Comparison of ENCODE assay signal across 9 cellular contexts in the genomic region with DNA sequence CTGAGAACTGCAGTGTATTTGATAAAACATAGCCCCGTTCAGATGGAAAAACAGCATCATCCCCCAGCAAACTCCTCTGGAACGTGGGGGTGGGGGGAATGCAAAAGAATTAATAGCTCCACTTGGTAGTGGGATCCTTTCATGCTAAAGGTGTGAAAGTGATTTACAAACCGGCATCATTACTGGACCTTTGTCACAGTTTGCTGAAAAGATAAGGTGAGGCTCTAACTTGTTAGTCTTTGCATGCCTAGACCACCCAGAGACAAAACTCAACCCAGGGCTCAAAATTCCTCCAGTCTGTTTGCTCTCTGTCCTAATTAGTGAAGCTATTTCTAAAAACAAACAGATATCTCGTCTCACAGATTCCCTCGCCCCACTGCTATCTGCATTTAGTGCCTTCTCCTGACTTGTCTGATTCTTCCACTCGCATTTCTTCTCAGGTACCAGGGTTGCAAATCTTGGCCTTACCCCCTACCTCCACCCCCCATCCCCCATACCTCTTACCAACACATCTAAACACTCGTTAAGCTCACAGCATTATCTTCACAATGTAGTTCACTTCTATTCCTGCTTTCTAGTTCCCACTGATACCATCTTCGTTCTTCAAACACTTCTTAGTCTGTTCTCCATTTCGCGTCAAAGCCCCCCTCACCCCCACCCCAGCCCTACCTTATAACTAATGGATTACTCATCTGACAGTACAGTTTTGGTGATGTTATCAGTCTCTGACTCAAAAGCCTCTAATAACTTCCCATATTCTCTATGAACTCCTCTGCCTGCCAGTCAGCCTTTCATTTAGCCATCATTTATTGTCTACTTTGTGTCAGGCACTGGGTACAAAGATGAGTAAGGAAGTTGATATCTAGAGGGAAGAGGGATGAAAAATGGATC. TPM values are rescaled to one million over a fixed set of nuclear protein-coding genes. Genes with fewer than 3 reads are reported as not detected.
A peak's percentile ranks its signal among the peaks of the same experiment; 100 is the strongest.
DNase-seq lines count a peak whose midpoint lies in the region; ATAC-seq and TF ChIP-seq lines count a peak whose summit lies in the region.
"Had no signal": no experiment of that assay in that cellular context is flagged by ENCODE, and none has a peak within 500 bp of the region (broad histone marks: within the 10 kb centered on the region; RNA-seq: fewer than 3 reads in every experiment).

No MANE protein-coding gene starts in this region.

- H3K79me1 ChIP-seq in neuronal stem cell (ENCODE audit: low read depth, low read length): no peaks in the 10 kb centered on the region

- H3K4me1 ChIP-seq in neuronal stem cell (ENCODE audit: control insufficient read depth in 2 of 2, insufficient read depth in 1 of 2, low read depth in 1 of 2, low read length in 2 of 2) (peaks cover 43 to 52% of the 10 kb centered on the region in 2 donors), heart left ventricle (peaks cover 10 to 82% (median 52%) of the 10 kb centered on the region in 12 donors)

- H3K9me3 ChIP-seq in neuronal stem cell (replicated peaks in 1 of 2; ENCODE audit: control insufficient read depth in 2 of 2, insufficient read depth in 1 of 2, low read depth in 1 of 2, low read length in 2 of 2): no peaks in the 10 kb centered on the region
- no peaks in the 10 kb centered on the region for H3K9me3 ChIP-seq in heart left ventricle
- H3K9me3 ChIP-seq: psoas muscle had no signal

- H3K4me3 ChIP-seq in GM06990 (replicated peaks; ENCODE audit: low read depth, low read length): peak overlapping the region; percentile 23
- no peak overlapping the region for H3K4me3 ChIP-seq in neuronal stem cell (ENCODE audit: low read length in 2 of 2)
- H3K4me3 ChIP-seq in heart left ventricle: no peak overlapping the region
- H3K4me3 ChIP-seq: psoas muscle had no signal

- H3K4ac ChIP-seq in neuronal stem cell (ENCODE audit: low read length): no peak overlapping the region

- H3K36me3 Mint-ChIP-seq in activated naive CD8-positive, alpha-beta T cell treated with anti-CD3 and anti-CD28 coated beads, Interleukin-2, amount 10 ng/mL, durations not matched to agents 7 days and 5 days: peaks cover 6% of the 10 kb centered on the region

- no peaks in the 10 kb centered on the region for H3K27me3 Mint-ChIP-seq in activated naive CD8-positive, alpha-beta T cell treated with anti-CD3 and anti-CD28 coated beads, Interleukin-2, amount 10 ng/mL, durations not matched to agents 7 days and 5 days

- H4K8ac ChIP-seq in neuronal stem cell (ENCODE audit: low read depth, low read length): no peak overlapping the region

- H3K4me2 ChIP-seq in neuronal stem cell (ENCODE audit: insufficient read depth, low read length, poor library complexity, severe bottlenecking): peak overlapping the region; percentile 21

- H3K27ac Mint-ChIP-seq in activated naive CD8-positive, alpha-beta T cell treated with anti-CD3 and anti-CD28 coated beads, Interleukin-2, amount 10 ng/mL, durations not matched to agents 7 days and 5 days: peak overlapping the region; percentile 89

- peaks cover 78% of the 10 kb centered on the region for H3K4me1 Mint-ChIP-seq in activated naive CD8-positive, alpha-beta T cell treated with anti-CD3 and anti-CD28 coated beads, Interleukin-2, amount 10 ng/mL, durations not matched to agents 7 days and 5 days

- no peak overlapping the region for H3K23ac ChIP-seq in neuronal stem cell (ENCODE audit: low read depth, low read length, poor library complexity)

- H3K36me3 ChIP-seq in GM06990 (ENCODE audit: control insufficient read depth, insufficient read depth, low read length) (peaks cover 1% of the 10 kb centered on the region; the same call in 1 of the 2 replicates), neuronal stem cell (replicated peaks in 1 of 2; ENCODE audit: control insufficient read depth in 2 of 2, insufficient read depth in 2 of 2, low read length in 2 of 2) (no peaks in the 10 kb centered on the region), heart left ventricle (no peaks in the 10 kb centered on the region)

- H3K14ac ChIP-seq in neuronal stem cell (ENCODE audit: low read length): no peak overlapping the region

- no peak overlapping the region for H4K91ac ChIP-seq in neuronal stem cell (ENCODE audit: low read depth, low read length, poor library complexity)

- no peak overlapping the region for H2BK15ac ChIP-seq in neuronal stem cell (ENCODE audit: low read length)

- H3K9me3 Mint-ChIP-seq in activated naive CD8-positive, alpha-beta T cell treated with anti-CD3 and anti-CD28 coated beads, Interleukin-2, amount 10 ng/mL, durations not matched to agents 7 days and 5 days: no peaks in the 10 kb centered on the region

- intact Hi-C loops in heart left ventricle (cut with DNase I): loop anchor here in 1 of 10 donors (5.0 kb wide), 1 partner anchor 598 kb away; a partner anchor contains a TSS
- intact Hi-C loops in posterior cingulate gyrus (cut with DNase I): no loop called here

- ATAC-seq in activated naive CD8-positive, alpha-beta T cell treated with anti-CD3 and anti-CD28 coated beads, Interleukin-2, amount 10 ng/mL, durations not matched to agents 7 days and 5 days (ENCODE audit: low read depth): no peak
- no peak for ATAC-seq in heart left ventricle
- no peak for ATAC-seq in HG02870 (IDR thresholded peaks at IDR 0.05; ENCODE audit: unreplicated experiment)

- H2BK12ac ChIP-seq in neuronal stem cell (ENCODE audit: low read length): no peak overlapping the region

- H3K27me3 ChIP-seq in GM06990 (replicated peaks; ENCODE audit: control insufficient read depth, insufficient read depth, low read length): no peaks in the 10 kb centered on the region
- H3K27me3 ChIP-seq in neuronal stem cell (ENCODE audit: control insufficient read depth in 3 of 3, insufficient read depth in 3 of 3, low read depth in 1 of 3, low read length in 3 of 3): no peaks in the 10 kb centered on the region
- H3K27me3 ChIP-seq in heart left ventricle: no peaks in the 10 kb centered on the region

- H3K18ac ChIP-seq in neuronal stem cell (ENCODE audit: low read length): no peak overlapping the region

- POLR2A ChIA-PET in activated naive CD8-positive, alpha-beta T cell treated with anti-CD3 and anti-CD28 coated beads, Interleukin-2, amount 10 ng/mL, durations not matched to agents 7 days and 5 days (lab: Charles Lee): interaction anchor here (0.8 to 12.2 kb wide), 3 partner anchors 11 to 78 kb away, joined by 3 to 244 read pairs (median 4); a partner anchor contains a TSS

- no peak overlapping the region for H2BK120ac ChIP-seq in neuronal stem cell (ENCODE audit: low read depth, low read length)

- peak; percentile 70 for DNase-seq in GM06990 (ENCODE audit: extremely low read depth, insufficient read length)
- DNase-seq in M059J (ENCODE audit: low read depth): peak; percentile 70
- no peak for DNase-seq in activated naive CD8-positive, alpha-beta T cell treated with anti-CD3 and anti-CD28 coated beads, Interleukin-2, amount 10 ng/mL, durations not matched to agents 7 days and 5 days
- no peak for DNase-seq in neuronal stem cell (ENCODE audit: low spot score)
- no peak for DNase-seq in heart left ventricle
- no peak for DNase-seq in posterior cingulate gyrus
- no peak for DNase-seq in GDM1 (lab: John Stamatoyannopoulos, UW)
- DNase-seq: psoas muscle had no signal

- TF ChIP-seq CTCF in GM06990 (IDR thresholded peaks at IDR 0.05; ENCODE audit: insufficient read depth, low read length, poor library complexity, severe bottlenecking) (no peak), heart left ventricle (IDR thresholded peaks at IDR 0.05) (no peak)

- H3K27ac ChIP-seq in neuronal stem cell (replicated peaks; ENCODE audit: low read length) (no peak overlapping the region), heart left ventricle (peak overlapping the region in 4 of 12 donors; percentile 9 to 40 (median 32))
- H3K27ac ChIP-seq: psoas muscle had no signal

- no peak overlapping the region for H3K9ac ChIP-seq in neuronal stem cell (ENCODE audit: low read depth, low read length, poor library complexity)

- H2BK5ac ChIP-seq in neuronal stem cell (ENCODE audit: low read length): no peak overlapping the region

- no peak overlapping the region for H2AK5ac ChIP-seq in neuronal stem cell (ENCODE audit: low read depth, low read length)

- peak overlapping the region; percentile 45 for H3K4me3 Mint-ChIP-seq in activated naive CD8-positive, alpha-beta T cell treated with anti-CD3 and anti-CD28 coated beads, Interleukin-2, amount 10 ng/mL, durations not matched to agents 7 days and 5 days

- no CpG with 5 or more reads among the region's 10 CpGs for WGBS in neuronal stem cell (ENCODE audit: extremely low coverage in 2 of 2, insufficient read length in 2 of 2, insufficient replicate concordance in 1 of 2), 2 donors
- 66 to 71% (median 70%) methylated on average over 10 of the region's 10 CpGs for WGBS in heart left ventricle, 4 donors

- H2AFZ ChIP-seq in neuronal stem cell (ENCODE audit: low read length): no peak overlapping the region

- TF ChIP-seq POLR2A in heart left ventricle (IDR thresholded peaks at IDR 0.05): no peak

RNA-seq across cellular contexts. Expression of a gene that starts 11.8 kb away (rescaled TPM):
- total RNA-seq in M059J (2014; rRNA removed; shearing (Covaris generic)): 25.6 and 28.0 TPM in 2 replicates
- total RNA-seq in activated naive CD8-positive, alpha-beta T cell treated with anti-CD3 and anti-CD28 coated beads, Interleukin-2, amount 10 ng/mL, durations not matched to agents 7 days and 5 days: 10 to 100 TPM; 36.6 to 36.8 TPM
- 11.5 TPM for polyA plus RNA-seq in neuronal stem cell (2013, experiment 1 of 2)
- polyA plus RNA-seq in neuronal stem cell (2013, experiment 2 of 2): 11.4 TPM
- 10 to 100 TPM; 12.8 to 22.7 (median 18.4) TPM for total RNA-seq in heart left ventricle
- polyA plus RNA-seq in heart left ventricle: 10 to 100 TPM; 19.9 to 23.4 TPM

Comparison
In these comparisons a context has a peak if more than half of its experiments do, and no peak if none do; other contexts are left out.
1. DNase-seq: peak in GM06990 (single experiment) and M059J (single experiment); none in activated naive CD8-positive, alpha-beta T cell treated with anti-CD3 and anti-CD28 coated beads, Interleukin-2, amount 10 ng/mL, durations not matched to agents 7 days and 5 days (single experiment), neuronal stem cell (single experiment), heart left ventricle (0 of 5), posterior cingulate gyrus (0 of 10) and GDM1 (single experiment).